ENCODE assay signal across 30 cellular contexts in the genomic region with DNA sequence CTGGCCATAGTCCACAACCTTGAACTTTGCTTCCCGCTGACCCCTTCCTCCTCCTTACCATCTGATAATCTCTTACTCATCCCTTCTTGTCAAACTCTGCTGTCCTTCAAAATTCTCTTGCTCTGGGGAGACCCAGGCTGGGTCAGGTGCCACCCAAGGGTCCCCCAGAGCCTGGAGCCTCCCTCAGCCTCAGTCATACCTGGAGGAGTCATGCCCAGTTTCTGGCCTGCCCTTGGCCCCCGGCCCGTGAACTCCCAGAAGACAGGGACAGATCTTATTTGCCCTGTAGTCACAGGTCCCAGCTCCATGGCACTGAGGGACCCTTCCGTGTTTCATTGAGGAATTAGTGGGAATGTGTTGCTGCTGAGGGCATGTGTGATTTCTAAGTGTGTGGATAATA. TPM values are rescaled to one million over a fixed set of nuclear protein-coding genes. Genes with fewer than 3 reads are reported as not detected.
"Had no signal": no experiment of that assay in that cellular context is flagged by ENCODE, and none has a peak within 500 bp of the region (broad histone marks: within the 10 kb centered on the region; RNA-seq: fewer than 3 reads in every experiment).

No MANE protein-coding gene starts in this region.

- H3K36me3 ChIP-seq: adrenal gland had no signal

- H3K36me3 Mint-ChIP-seq: activated naive CD4-positive, alpha-beta T cell treated with anti-CD3 and anti-CD28 coated beads, Interleukin-2, amount 10 ng/mL, durations not matched to agents 7 days and 5 days; activated naive CD8-positive, alpha-beta T cell treated with anti-CD3 and anti-CD28 coated beads, Interleukin-2, amount 10 ng/mL, durations not matched to agents 7 days and 5 days; T-cell had no signal

- H3K9me3 Mint-ChIP-seq: activated CD4-positive, alpha-beta memory T cell treated with anti-CD3 and anti-CD28 coated beads, Interleukin-2, amount 10 ng/mL, durations not matched to agents 7 days and 5 days; activated naive CD4-positive, alpha-beta T cell treated with anti-CD3 and anti-CD28 coated beads, Interleukin-2, amount 10 ng/mL, durations not matched to agents 7 days and 5 days; activated naive CD8-positive, alpha-beta T cell treated with anti-CD3 and anti-CD28 coated beads, Interleukin-2, amount 10 ng/mL, durations not matched to agents 7 days and 5 days; activated T-helper 17 cell treated with anti-CD3 and anti-CD28 coated beads, Interleukin-2, amount 50 U/mL, for 72 hours; T-cell had no signal

- H3K4me3 Mint-ChIP-seq: activated CD4-positive, alpha-beta memory T cell treated with anti-CD3 and anti-CD28 coated beads, Interleukin-2, amount 10 ng/mL, durations not matched to agents 7 days and 5 days; activated CD4-positive, alpha-beta T cell treated with anti-CD3 and anti-CD28 coated beads for 36 hours; activated naive CD4-positive, alpha-beta T cell treated with anti-CD3 and anti-CD28 coated beads, Interleukin-2, amount 10 ng/mL, durations not matched to agents 7 days and 5 days; activated naive CD8-positive, alpha-beta T cell treated with anti-CD3 and anti-CD28 coated beads, Interleukin-2, amount 10 ng/mL, durations not matched to agents 7 days and 5 days; activated T-helper 17 cell treated with anti-CD3 and anti-CD28 coated beads, Interleukin-2, amount 50 U/mL, for 72 hours; T-cell had no signal

- H3K9me3 ChIP-seq: adrenal gland had no signal

- H3K4me1 ChIP-seq: adrenal gland had no signal

- DNase-seq: activated CD4-positive, alpha-beta memory T cell treated with anti-CD3 and anti-CD28 coated beads, Interleukin-2, amount 10 ng/mL, durations not matched to agents 7 days and 5 days; activated CD4-positive, alpha-beta T cell treated with anti-CD3 and anti-CD28 coated beads for 36 hours; activated CD4-positive, alpha-beta T cell treated with anti-CD3 and anti-CD28 coated beads, Interleukin-2, amount 50 U/mL, for 1 hour; activated gamma-delta T cell; activated naive CD4-positive, alpha-beta T cell treated with anti-CD3 and anti-CD28 coated beads, Interleukin-2, amount 10 ng/mL, durations not matched to agents 7 days and 5 days; activated naive CD8-positive, alpha-beta T cell treated with anti-CD3 and anti-CD28 coated beads, Interleukin-2, amount 10 ng/mL, durations not matched to agents 7 days and 5 days; activated T-cell treated with anti-CD3 and anti-CD28 coated beads for 4 hours; activated T-cell treated with anti-CD3 and anti-CD28 coated beads, Interleukin-2, amount 50 U/mL, for 48 hours; anterior cingulate cortex; Karpas-422; NCI-H1105 treated with DMSO at 0.1 percent for 48 hours; NCI-H1436 treated with DMSO at 0.1 percent for 48 hours; NCI-H187 treated with DMSO at 0.1 percent for 48 hours; NCI-H2081 treated with DMSO at 0.1 percent for 48 hours; NCI-H446; NCI-H526; NCI-H82; OCI-M1; RPMI8226; T-cell; T-helper 2 cell; T1000 had no signal

- H3K4me3 ChIP-seq: adrenal gland, K562, SK-N-MC had no signal

- H3K27ac ChIP-seq: adrenal gland, SK-N-MC, VCaP had no signal

- H3K4me1 Mint-ChIP-seq: activated CD4-positive, alpha-beta memory T cell treated with anti-CD3 and anti-CD28 coated beads, Interleukin-2, amount 10 ng/mL, durations not matched to agents 7 days and 5 days; activated CD4-positive, alpha-beta T cell treated with anti-CD3 and anti-CD28 coated beads for 36 hours; activated naive CD4-positive, alpha-beta T cell treated with anti-CD3 and anti-CD28 coated beads, Interleukin-2, amount 10 ng/mL, durations not matched to agents 7 days and 5 days; activated naive CD8-positive, alpha-beta T cell treated with anti-CD3 and anti-CD28 coated beads, Interleukin-2, amount 10 ng/mL, durations not matched to agents 7 days and 5 days; activated T-helper 17 cell treated with anti-CD3 and anti-CD28 coated beads, Interleukin-2, amount 50 U/mL, for 72 hours; T-cell had no signal

- H3K27ac Mint-ChIP-seq: activated CD4-positive, alpha-beta memory T cell treated with anti-CD3 and anti-CD28 coated beads, Interleukin-2, amount 10 ng/mL, durations not matched to agents 7 days and 5 days; activated CD4-positive, alpha-beta T cell treated with anti-CD3 and anti-CD28 coated beads for 36 hours; activated naive CD4-positive, alpha-beta T cell treated with anti-CD3 and anti-CD28 coated beads, Interleukin-2, amount 10 ng/mL, durations not matched to agents 7 days and 5 days; activated naive CD8-positive, alpha-beta T cell treated with anti-CD3 and anti-CD28 coated beads, Interleukin-2, amount 10 ng/mL, durations not matched to agents 7 days and 5 days; activated T-helper 17 cell treated with anti-CD3 and anti-CD28 coated beads, Interleukin-2, amount 50 U/mL, for 72 hours; T-cell had no signal

- ATAC-seq: activated CD4-positive, alpha-beta T cell treated with anti-CD3 and anti-CD28 coated beads for 36 hours; activated T-helper 17 cell treated with anti-CD3 and anti-CD28 coated beads, Interleukin-2, amount 50 U/mL, for 72 hours; K562; Panc1; Right ventricle myocardium inferior; T-cell had no signal

RNA-seq across cellular contexts. Expression of a gene that starts 4.7 kb away (rescaled TPM):
- total RNA-seq: activated CD4-positive, alpha-beta T cell treated with anti-CD3 and anti-CD28 coated beads for 36 hours; activated CD8-positive, alpha-beta memory T cell treated with anti-CD3 and anti-CD28 coated beads for 36 hours; activated naive CD8-positive, alpha-beta T cell treated with anti-CD3 and anti-CD28 coated beads, Interleukin-2, amount 10 ng/mL, durations not matched to agents 7 days and 5 days; activated T-helper 17 cell treated with anti-CD3 and anti-CD28 coated beads, Interleukin-2, amount 50 U/mL, for 72 hours; Right ventricle myocardium inferior; T-cell had no signal

RNA-seq across cellular contexts. Expression of a gene that starts 17.1 kb away (rescaled TPM):
- total RNA-seq: activated CD4-positive, alpha-beta T cell treated with anti-CD3 and anti-CD28 coated beads for 36 hours; activated CD8-positive, alpha-beta memory T cell treated with anti-CD3 and anti-CD28 coated beads for 36 hours; activated naive CD8-positive, alpha-beta T cell treated with anti-CD3 and anti-CD28 coated beads, Interleukin-2, amount 10 ng/mL, durations not matched to agents 7 days and 5 days; activated T-helper 17 cell treated with anti-CD3 and anti-CD28 coated beads, Interleukin-2, amount 50 U/mL, for 72 hours had no signal
